Comparison of ENCODE assay signal across 18 cellular contexts in the genomic region with DNA sequence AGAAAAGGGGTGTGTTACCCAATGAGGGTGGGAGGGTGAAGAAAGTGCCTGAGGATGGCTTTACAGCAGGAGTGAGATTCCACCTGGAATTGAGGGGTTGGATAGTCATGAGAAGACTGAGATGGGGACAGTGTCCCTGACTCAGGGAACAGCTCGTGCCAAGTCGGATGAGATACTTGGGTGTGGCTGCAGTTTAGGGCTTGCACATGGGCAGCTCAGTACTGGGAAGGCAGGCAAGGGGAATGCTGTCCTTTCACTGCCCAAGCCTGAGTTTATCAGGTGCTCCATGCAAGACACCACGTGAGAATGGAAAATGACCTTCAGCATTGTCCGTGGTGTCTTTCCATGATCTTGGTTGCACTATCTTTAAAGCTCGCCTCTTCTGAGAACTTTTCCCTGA.
"Had no signal": no experiment of that assay in that cellular context is flagged by ENCODE, and none has a peak within 500 bp of the region (broad histone marks: within the 10 kb centered on the region; RNA-seq: fewer than 3 reads in every experiment).

No MANE protein-coding gene starts in this region.

- H3K4me3 ChIP-seq: coronary artery, heart right ventricle, left ventricle myocardium inferior, lower lobe of right lung, smooth muscle cell, suprapubic skin had no signal

- H3K9me3 ChIP-seq: heart right ventricle, left ventricle myocardium inferior, lower lobe of right lung, suprapubic skin had no signal

- H3K27me3 ChIP-seq: heart right ventricle, suprapubic skin had no signal

- H3K4me3 Mint-ChIP-seq: endodermal cell, memory B cell, naive B cell, nephron had no signal

- H3K4me2 ChIP-seq: smooth muscle cell had no signal

- H3K27me3 Mint-ChIP-seq: naive B cell had no signal

- H3K9ac ChIP-seq: parathyroid adenoma had no signal

- H3K36me3 Mint-ChIP-seq: memory B cell, naive B cell had no signal

- H3K27ac ChIP-seq: coronary artery, heart right ventricle, left ventricle myocardium inferior, lower lobe of right lung, parathyroid adenoma, suprapubic skin had no signal

- H3K79me2 ChIP-seq: parathyroid adenoma had no signal

- ATAC-seq: lower lobe of right lung had no signal

- H3K36me3 ChIP-seq: heart right ventricle, left ventricle myocardium inferior, lower lobe of right lung, suprapubic skin had no signal

- H3K27ac Mint-ChIP-seq: endodermal cell, memory B cell, naive B cell, nephron had no signal

- H3K9me3 Mint-ChIP-seq: endodermal cell, nephron had no signal

- DNase-seq: central memory CD4-positive, alpha-beta T cell; effector CD4-positive, alpha-beta T cell; endodermal cell; erythroblast; heart right ventricle; islet precursor cell; left ventricle myocardium inferior; lower lobe of right lung; naive B cell; stimulated activated CD4-positive, alpha-beta T cell treated with anti-CD3 and anti-CD28 coated beads, Interleukin-2, amount 100 ng/mL, for 48 hours; stimulated activated naive CD4-positive, alpha-beta T cell treated with Interleukin-2 at 50 U/mL for 16 hours; trophoblast cell had no signal

- H3K4me1 Mint-ChIP-seq: endodermal cell, naive B cell, nephron had no signal

- H2AFZ ChIP-seq: parathyroid adenoma had no signal

- H3K4me1 ChIP-seq: heart right ventricle, left ventricle myocardium inferior, lower lobe of right lung, parathyroid adenoma, suprapubic skin had no signal
